Comparison of ENCODE assay signal across 8 cellular contexts in the genomic region with DNA sequence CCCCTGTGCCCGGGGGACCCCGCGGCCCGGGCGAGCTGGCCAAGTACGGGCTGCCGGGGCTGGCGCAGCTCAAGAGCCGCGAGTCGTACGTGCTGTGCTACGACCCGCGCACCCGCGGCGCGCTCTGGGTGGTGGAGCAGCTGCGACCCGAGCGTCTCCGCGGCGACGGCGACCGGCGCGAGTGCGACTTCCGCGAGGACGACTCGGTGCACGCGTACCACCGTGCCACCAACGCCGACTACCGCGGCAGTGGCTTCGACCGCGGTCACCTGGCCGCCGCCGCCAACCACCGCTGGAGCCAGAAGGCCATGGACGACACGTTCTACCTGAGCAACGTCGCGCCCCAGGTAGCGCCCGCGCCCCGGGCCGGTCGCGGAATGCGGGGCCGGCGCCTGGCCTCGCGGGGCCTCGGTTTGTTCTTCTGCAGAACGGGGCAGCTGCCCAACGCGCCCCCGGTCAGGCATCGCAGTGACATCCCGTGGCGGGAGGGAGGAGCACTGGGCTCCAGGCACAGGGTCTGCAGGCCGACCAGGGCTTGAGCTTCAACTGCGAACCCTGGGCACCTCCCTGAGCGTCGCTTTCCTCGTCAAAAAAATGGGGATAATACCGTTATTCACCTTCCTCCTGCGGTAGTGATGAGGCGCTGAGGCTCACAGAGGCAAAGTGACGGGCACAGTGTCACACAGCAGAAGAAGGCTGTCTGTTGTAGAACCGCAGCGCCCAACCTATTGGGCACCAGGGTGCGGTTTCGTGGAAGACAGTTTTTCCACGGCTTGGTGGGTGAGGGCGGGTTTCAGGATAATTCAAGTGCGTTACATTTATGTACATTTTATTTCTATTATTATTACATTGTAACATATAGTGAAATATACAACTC. TPM values are rescaled to one million over a fixed set of nuclear protein-coding genes. Genes with fewer than 3 reads are reported as not detected.
DNase-seq lines count a peak whose midpoint lies in the region; ATAC-seq, FAIRE-seq and TF ChIP-seq lines count a peak whose summit lies in the region.

No MANE protein-coding gene starts in this region.

- H3K9me3 ChIP-seq in keratinocyte (ENCODE audit: control insufficient read depth, low read depth, low read length): no peaks in the 10 kb centered on the region
- H3K9me3 ChIP-seq in spleen: no peaks in the 10 kb centered on the region

- no peaks in the 10 kb centered on the region for H3K9me1 ChIP-seq in keratinocyte (ENCODE audit: control insufficient read depth, extremely low read depth, insufficient read depth, low read length)

- DNase-seq in COLO668 (lab: John Stamatoyannopoulos, UW; ENCODE audit: unreplicated experiment) (peak; percentile 75), HK-2 (ENCODE audit: unreplicated experiment) (peak; percentile 51), T-cell (peak in 29 of 34 experiments; percentile 9 to 57 (median 24)), T47D (ENCODE audit: low read depth in 1 of 2, low spot score in 1 of 2) (peak; percentile 52 to 72), keratinocyte (ENCODE audit: low read depth, low spot score) (no peak), spleen (peak; percentile 90), GOT3 (lab: John Stamatoyannopoulos, UW) (no peak)

- TF ChIP-seq POLR2A in spleen (IDR thresholded peaks at IDR 0.05): no peak

- peak overlapping the region; percentile 58 to 70 (median 68) for H3K4me3 ChIP-seq in keratinocyte (ENCODE audit: control insufficient read depth in 2 of 3, extremely low read depth in 1 of 3, insufficient read depth in 2 of 3, low read depth in 1 of 3, low read length in 3 of 3)
- peak overlapping the region; percentile 56 to 79 (median 73) for H3K4me3 ChIP-seq in spleen

- H3K36me3 ChIP-seq in keratinocyte (ENCODE audit: control insufficient read depth in 2 of 2, extremely low read depth in 1 of 2, insufficient read depth in 2 of 2, low read length in 2 of 2) (peaks cover 13 to 29% of the 10 kb centered on the region in 2 experiments), spleen (peaks cover 0 to 35% (median 28%) of the 10 kb centered on the region in 6 donors)

- H3K27me3 ChIP-seq in keratinocyte (ENCODE audit: control insufficient read depth, extremely low read depth, insufficient read depth, low read length) (no peaks in the 10 kb centered on the region), spleen (replicated peaks in 1 of 7) (no peaks in the 10 kb centered on the region)

- POLR2A ChIA-PET in T-cell (lab: Charles Lee): interaction anchor here (0.6 to 1.2 kb wide), 3 partner anchors 11 to 541 kb away, joined by 3 to 8 read pairs (median 6); partner anchors contain the start of gene SPOUT1 (in 2 of the 2)

- H3K79me2 ChIP-seq in keratinocyte (ENCODE audit: control insufficient read depth, insufficient read depth, low read length): no peaks in the 10 kb centered on the region

- 10 to 52% (median 12%) methylated on average over 17 to 90 of the region's 90 CpGs for WGBS in spleen, 5 donors

- ATAC-seq in GM19463 (IDR thresholded peaks at IDR 0.05; ENCODE audit: unreplicated experiment) (peak; percentile 23), T-cell (replicated peaks in 1 of 4) (peak; percentile 46 to 65 (median 60))

- H3K4me1 Mint-ChIP-seq in T-cell: peaks cover 13 to 25% (median 25%) of the 10 kb centered on the region in 3 donors

- H3K9ac ChIP-seq in keratinocyte (ENCODE audit: control insufficient read depth, extremely low read depth, insufficient read depth, low read length): peak overlapping the region; percentile 64

- H3K36me3 Mint-ChIP-seq in T-cell: peaks cover 6% of the 10 kb centered on the region

- peak overlapping the region; percentile 34 to 64 for H3K27ac Mint-ChIP-seq in T-cell

- no peak for FAIRE-seq in keratinocyte (lab: Jason Lieb, UNC)

- TF ChIP-seq CTCF in keratinocyte (optimal IDR thresholded peaks at IDR 0.05 in 1 of 3, IDR thresholded peaks at IDR 0.05 in 1 of 3, conservative IDR thresholded peaks at IDR 0.05 in 1 of 3; ENCODE audit: extremely low read depth in 1 of 3, insufficient read depth in 2 of 3, low read length in 3 of 3) (peak in 1 of 3 experiments; percentile 1), spleen (IDR thresholded peaks at IDR 0.05 in 8 of 11, conservative IDR thresholded peaks at IDR 0.05 in 3 of 11) (no peak)

- peak overlapping the region; percentile 68 for H2AFZ ChIP-seq in keratinocyte (ENCODE audit: control insufficient read depth, low read length)

- no peaks in the 10 kb centered on the region for H3K9me3 Mint-ChIP-seq in T-cell

- H3K4me3 Mint-ChIP-seq in T-cell: peak overlapping the region; percentile 79 to 83 (median 81)

- intact Hi-C loops in spleen (cut with DNase I; ENCODE audit: low total_unique reads): no loop called here

- peak overlapping the region; percentile 96 for H3K4me2 ChIP-seq in keratinocyte (ENCODE audit: control insufficient read depth, extremely low read depth, insufficient read depth, low read depth, low read length)

- dilution Hi-C loops in keratinocyte (cut with MboI; ENCODE audit: extremely low pct_ligation_motif_present, low sequenced_read_pairs): no loop called here

- H3K4me1 ChIP-seq in keratinocyte (ENCODE audit: control insufficient read depth, extremely low read depth, insufficient read depth, low read length) (peaks cover 11% of the 10 kb centered on the region), spleen (peaks cover 7 to 41% (median 20%) of the 10 kb centered on the region in 6 donors)

- CTCF ChIA-PET in T-cell (lab: Charles Lee): interaction anchor here (0.5 to 3.6 kb wide), 10 partner anchors 8 to 543 kb away, joined by 3 to 26 read pairs (median 5); partner anchors contain the start of genes SPOUT1 (in 1 of the 2), SWI5 (in 1 of the 2) and ZDHHC12 (in 1 of the 2)

- H4K20me1 ChIP-seq in keratinocyte (ENCODE audit: control insufficient read depth, extremely low read depth, insufficient read depth, low read length): peaks cover 7% of the 10 kb centered on the region

- no peaks in the 10 kb centered on the region for H3K27me3 Mint-ChIP-seq in T-cell

- in situ Hi-C loops in T47D (cut with HindIII; ENCODE audit: low pct_unique_long_range_greater_than_20kb, low sequenced_read_pairs): no loop called here

- H3K27ac ChIP-seq in keratinocyte (ENCODE audit: control insufficient read depth, insufficient read depth, low read length) (no peak overlapping the region), spleen (peak overlapping the region in 7 of 8 donors; percentile 27 to 91 (median 85))

RNA-seq across cellular contexts. Expression of gene ENDOG, which starts 0.8 kb away (rescaled TPM):
- total RNA-seq in T-cell (10 to 100 TPM; 11.3 to 31.1 (median 25.1) TPM), spleen (10 to 100 TPM in 5 of 7 donors, 1 to 10 TPM in 2; 9.6 to 16.9 (median 12.9) TPM)
- polyA plus RNA-seq in keratinocyte (10.1 to 18.5 TPM (median 10.2 TPM) in 3 replicates), spleen (10 to 100 TPM; 13.3 to 16.2 (median 15.4) TPM)
- 1.9 TPM for polyA plus RNA-seq in keratinocyte (2011; ENCODE audit: low read depth)
- 7.1 and 15.1 TPM in 2 replicates for polyA plus RNA-seq in keratinocyte (2011; cell fraction: cytosol; rRNA removed)
- 6.8 and 11.2 TPM in 2 replicates for polyA plus RNA-seq in keratinocyte (2011; cell fraction: nucleus; rRNA removed)
- 6.4 and 13.6 TPM in 2 replicates for polyA plus RNA-seq in keratinocyte (2012; ENCODE audit: low replicate concordance)
- 7.4 to 16.6 TPM (median 9.9 TPM) in 3 replicates for polyA minus RNA-seq in keratinocyte
- polyA minus RNA-seq in keratinocyte (2011; cell fraction: cytosol; rRNA and poly(A)+ RNA removed): 28.8 TPM
- polyA minus RNA-seq in keratinocyte (2011; cell fraction: nucleus; rRNA and poly(A)+ RNA removed): 4.9 and 5.2 TPM in 2 replicates

RNA-seq across cellular contexts. Expression of gene SPOUT1, which starts 10.5 kb away (rescaled TPM):
- 10 to 100 TPM; 43.7 to 89.4 (median 82.6) TPM for total RNA-seq in T-cell
- polyA plus RNA-seq in keratinocyte: 22.0 to 27.5 TPM (median 26.5 TPM) in 3 replicates
- 10.8 TPM for polyA plus RNA-seq in keratinocyte (2011; ENCODE audit: low read depth)
- 16.2 and 27.5 TPM in 2 replicates for polyA plus RNA-seq in keratinocyte (2011; cell fraction: cytosol; rRNA removed)
- polyA plus RNA-seq in keratinocyte (2011; cell fraction: nucleus; rRNA removed): 35.5 and 46.1 TPM in 2 replicates
- 27.1 and 27.3 TPM in 2 replicates for polyA plus RNA-seq in keratinocyte (2012; ENCODE audit: low replicate concordance)
- polyA minus RNA-seq in keratinocyte: 18.3 to 77.2 TPM (median 19.1 TPM) in 3 replicates
- polyA minus RNA-seq in keratinocyte (2011; cell fraction: cytosol; rRNA and poly(A)+ RNA removed): 29.9 TPM
- 5.9 and 6.9 TPM in 2 replicates for polyA minus RNA-seq in keratinocyte (2011; cell fraction: nucleus; rRNA and poly(A)+ RNA removed)
- 10 to 100 TPM; 34.9 to 54.3 (median 40.3) TPM for total RNA-seq in spleen
- 10 to 100 TPM; 31.9 to 53.5 (median 37.5) TPM for polyA plus RNA-seq in spleen

RNA-seq across cellular contexts. Expression of gene TBC1D13, which starts 32.0 kb away (rescaled TPM):
- total RNA-seq in T-cell: 10 to 100 TPM; 27.6 to 34.3 (median 31.8) TPM
- polyA plus RNA-seq in keratinocyte: 12.8 to 25.1 TPM (median 14.1 TPM) in 3 replicates
- polyA plus RNA-seq in keratinocyte (2011; ENCODE audit: low read depth): 3.8 TPM
- polyA plus RNA-seq in keratinocyte (2011; cell fraction: cytosol; rRNA removed): 17.7 and 18.4 TPM in 2 replicates
- 20.3 and 20.7 TPM in 2 replicates for polyA plus RNA-seq in keratinocyte (2011; cell fraction: nucleus; rRNA removed)
- 9.0 and 15.9 TPM in 2 replicates for polyA plus RNA-seq in keratinocyte (2012; ENCODE audit: low replicate concordance)
- 16.9 to 23.8 TPM (median 16.9 TPM) in 3 replicates for polyA minus RNA-seq in keratinocyte
- 6.3 TPM for polyA minus RNA-seq in keratinocyte (2011; cell fraction: cytosol; rRNA and poly(A)+ RNA removed)
- 5.0 and 8.3 TPM in 2 replicates for polyA minus RNA-seq in keratinocyte (2011; cell fraction: nucleus; rRNA and poly(A)+ RNA removed)
- 10 to 100 TPM; 19.9 to 34.2 (median 27.7) TPM for total RNA-seq in spleen
- 10 to 100 TPM; 10.8 to 19.6 (median 16.8) TPM for polyA plus RNA-seq in spleen

RNA-seq across cellular contexts. Expression of gene ZER1, which starts 47.4 kb away (rescaled TPM):
- total RNA-seq in T-cell (10 to 100 TPM; 38.4 to 50.6 (median 40.2) TPM), spleen (10 to 100 TPM; 27.8 to 65.5 (median 38.0) TPM)
- polyA plus RNA-seq in keratinocyte (14.9 to 25.4 TPM (median 19.6 TPM) in 3 replicates), spleen (10 to 100 TPM; 10.5 to 17.1 (median 13.1) TPM)
- 8.4 TPM for polyA plus RNA-seq in keratinocyte (2011; ENCODE audit: low read depth)
- 19.1 and 36.7 TPM in 2 replicates for polyA plus RNA-seq in keratinocyte (2011; cell fraction: cytosol; rRNA removed)
- polyA plus RNA-seq in keratinocyte (2011; cell fraction: nucleus; rRNA removed): 27.6 and 28.0 TPM in 2 replicates
- polyA plus RNA-seq in keratinocyte (2012; ENCODE audit: low replicate concordance): 17.5 and 23.7 TPM in 2 replicates
- 33.3 to 92.4 TPM (median 48.9 TPM) in 3 replicates for polyA minus RNA-seq in keratinocyte
- 38.8 TPM for polyA minus RNA-seq in keratinocyte (2011; cell fraction: cytosol; rRNA and poly(A)+ RNA removed)
- polyA minus RNA-seq in keratinocyte (2011; cell fraction: nucleus; rRNA and poly(A)+ RNA removed): 21.7 and 23.7 TPM in 2 replicates

Comparison
In these comparisons a context has a peak if more than half of its experiments do, and no peak if none do; other contexts are left out.
1. DNase-seq: peak in COLO668 (single experiment), HK-2 (single experiment), T-cell (29 of 34), T47D (2 of 2) and spleen (single experiment); none in keratinocyte (single experiment) and GOT3 (single experiment).